ENCODE assay signal across 8 cellular contexts in the genomic region with DNA sequence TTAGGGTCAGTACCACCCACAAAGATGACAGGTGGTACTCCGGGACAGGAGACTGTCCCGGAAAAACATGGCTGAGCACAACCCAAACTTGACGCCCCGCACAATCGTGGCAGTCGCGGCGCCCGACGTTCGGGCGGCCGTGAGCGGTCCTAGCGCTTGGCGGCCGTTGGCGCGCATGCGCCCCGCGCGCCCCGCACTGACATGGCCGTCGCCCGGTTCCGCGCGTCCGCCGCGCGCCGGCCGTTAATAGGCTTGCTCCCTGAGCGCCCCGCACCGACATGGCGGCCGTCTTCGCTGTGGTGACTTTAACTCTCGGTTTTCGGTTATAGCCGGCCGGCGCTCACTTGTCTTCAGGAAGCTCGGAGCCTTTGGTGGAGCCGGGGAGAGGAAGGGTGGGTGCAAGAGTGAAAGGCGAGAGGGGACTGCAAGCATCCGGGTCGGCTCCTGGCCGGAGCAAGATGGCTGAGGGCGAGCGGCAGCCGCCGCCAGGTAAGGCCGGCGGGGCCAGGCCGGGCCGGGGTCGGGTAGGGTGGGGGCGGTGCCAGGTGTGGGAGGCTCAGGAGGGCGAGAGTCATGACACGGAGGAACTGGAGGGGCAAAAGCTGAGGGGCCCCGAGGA. TPM values are rescaled to one million over a fixed set of nuclear protein-coding genes. Genes with fewer than 3 reads are reported as not detected.
A peak's percentile ranks its signal among the peaks of the same experiment; 100 is the strongest.
DNase-seq lines count a peak whose midpoint lies in the region; ATAC-seq and TF ChIP-seq lines count a peak whose summit lies in the region.

A gene (plus strand): TSS at position 273 of the 619 bp plus-strand sequence. CDS start 186 bp downstream, at position 459.

- TF ChIP-seq CTCF in GM12865 (IDR thresholded peaks at IDR 0.05; ENCODE audit: insufficient read depth, low read depth, low read length, missing control alignments): no peak
- TF ChIP-seq CTCF in right atrium auricular region (IDR thresholded peaks at IDR 0.05): no peak
- TF ChIP-seq CTCF in vagina (IDR thresholded peaks at IDR 0.05): no peak

- ATAC-seq in HG02759 (IDR thresholded peaks at IDR 0.05; ENCODE audit: unreplicated experiment): peak; percentile 89

- intact Hi-C loops in vagina (cut with DNase I): no loop called here

- H3K27ac ChIP-seq in right atrium auricular region (peak within 1 kb of the TSS; percentile 87 to 99), rectal smooth muscle tissue (ENCODE audit: low read depth, low read length) (peak within 1 kb of the TSS; percentile 100), vagina (peak within 1 kb of the TSS; percentile 91)

- H3K9ac ChIP-seq in rectal smooth muscle tissue (ENCODE audit: low read length): peak within 1 kb of the TSS; percentile 66

- no peak for TF ChIP-seq POLR2A in vagina (IDR thresholded peaks at IDR 0.05)

- H3K4me1 ChIP-seq in right atrium auricular region (peaks cover 0 to 47% of the 10 kb centered on the region in 2 donors), rectal smooth muscle tissue (ENCODE audit: control insufficient read depth, insufficient read depth, low read length) (peaks cover 8% of the 10 kb centered on the region), vagina (peaks cover 48% of the 10 kb centered on the region)

- H3K27me3 ChIP-seq in right atrium auricular region: no peaks in the 10 kb centered on the region
- H3K27me3 ChIP-seq in rectal smooth muscle tissue (ENCODE audit: control insufficient read depth, insufficient read depth, low read length): no peaks in the 10 kb centered on the region
- H3K27me3 ChIP-seq in vagina: no peaks in the 10 kb centered on the region

- peak within 1 kb of the TSS; percentile 88 for H3K4me3 ChIP-seq in GM12865 (ENCODE audit: low read depth, low read length)
- peak within 1 kb of the TSS; percentile 92 to 93 for H3K4me3 ChIP-seq in right atrium auricular region
- H3K4me3 ChIP-seq in rectal smooth muscle tissue (ENCODE audit: low read length): peak within 1 kb of the TSS; percentile 95
- peak within 1 kb of the TSS; percentile 74 to 100 for H3K4me3 ChIP-seq in vagina

- DNase-seq in GM12865 (ENCODE audit: low read depth) (peak; percentile 96), NCI-H146 (lab: John Stamatoyannopoulos, UW) (peak; percentile 77), T-helper 2 cell (peak; percentile 78 to 94 (median 83)), amygdala (lab: John Stamatoyannopoulos, UW) (peak in 53 of 56 donors; percentile 47 to 92 (median 75)), right atrium auricular region (ENCODE audit: low spot score) (peak; percentile 85), vagina (ENCODE audit: extremely low spot score in 2 of 2) (peak in 1 of 2 donors; percentile 92)

- H3K36me3 ChIP-seq in right atrium auricular region (peaks cover 18% of the 10 kb centered on the region), rectal smooth muscle tissue (ENCODE audit: control insufficient read depth, insufficient read depth, low read length) (peaks cover 3% of the 10 kb centered on the region), vagina (peaks cover 0 to under 1% of the 10 kb centered on the region in 2 donors)

- H3K9me3 ChIP-seq in right atrium auricular region (no peaks in the 10 kb centered on the region), vagina (no peaks in the 10 kb centered on the region)

RNA-seq across cellular contexts. Expression of the gene that starts here (rescaled TPM):
- total RNA-seq in right atrium auricular region (10 to 100 TPM; 81.3 to 89.9 TPM), vagina (46.2 TPM)
